13 cellular contexts compared by ENCODE assay signal in the genomic region with DNA sequence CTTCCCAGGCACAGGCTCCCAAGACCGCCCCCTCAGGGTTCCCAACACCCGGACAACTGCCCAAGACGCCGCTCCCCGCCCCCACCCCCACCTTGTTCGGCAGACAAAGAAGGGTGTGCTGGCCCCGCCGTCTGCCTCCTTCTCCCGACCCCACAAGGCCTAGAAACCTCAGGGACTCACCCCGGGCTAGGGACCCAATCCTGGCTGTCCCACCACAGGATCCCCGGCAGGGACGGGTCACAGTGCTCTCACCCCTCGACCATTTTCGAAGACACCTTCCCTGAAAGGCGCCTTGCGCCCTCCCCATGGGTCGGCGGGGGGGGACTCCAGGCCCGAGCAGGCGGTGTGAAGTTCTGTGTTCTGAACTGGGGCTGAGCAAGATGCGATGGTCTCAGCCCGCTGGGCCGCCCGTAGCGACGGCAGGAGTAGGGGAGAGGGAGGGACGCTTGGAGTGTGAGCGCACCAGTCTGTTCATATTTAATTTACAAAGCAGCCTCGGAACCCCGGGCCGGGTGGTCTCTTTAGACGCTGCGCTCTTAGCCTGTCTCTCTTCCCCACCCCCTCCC. TPM values are rescaled to one million over a fixed set of nuclear protein-coding genes. Genes with fewer than 3 reads are reported as not detected.
DNase-seq lines count a peak whose midpoint lies in the region; ATAC-seq and TF ChIP-seq lines count a peak whose summit lies in the region.
"Had no signal": no experiment of that assay in that cellular context is flagged by ENCODE, and none has a peak within 500 bp of the region (broad histone marks: within the 10 kb centered on the region; RNA-seq: fewer than 3 reads in every experiment).

No MANE protein-coding gene starts in this region.

- no peak for ATAC-seq in effector memory CD8-positive, alpha-beta T cell (replicated peaks)
- ATAC-seq in psoas muscle, result peak in 1 of 4 donors; percentile 9
- ATAC-seq in HG03354 (IDR thresholded peaks at IDR 0.05; ENCODE audit: poor library complexity, severe bottlenecking, unreplicated experiment), result no peak
- no peak for ATAC-seq in HG03460 (IDR thresholded peaks at IDR 0.05; ENCODE audit: unreplicated experiment)
- ATAC-seq: activated CD8-positive, alpha-beta T cell treated with anti-CD3 and anti-CD28 coated beads for 36 hours had no signal

- peak overlapping the region; percentile 16 for H3K27ac ChIP-seq in psoas muscle
- H3K27ac ChIP-seq: HL-60, SJCRH30 had no signal

- peak; percentile 34 for DNase-seq in NCI-H1092 treated with DMSO at 0.1 percent for 48 hours (lab: John Stamatoyannopoulos, UW)
- no peak for DNase-seq in NCI-H1092 (lab: John Stamatoyannopoulos, UW)
- peak; percentile 19 for DNase-seq in NCI-H1417 treated with DMSO at 0.1 percent for 48 hours (lab: John Stamatoyannopoulos, UW)
- DNase-seq in effector memory CD8-positive, alpha-beta T cell, result no peak
- DNase-seq in psoas muscle, result peak in 1 of 2 donors; percentile 19
- no peak for DNase-seq in NCI-H1694 treated with DMSO at 0.1 percent for 48 hours (lab: John Stamatoyannopoulos, UW)
- DNase-seq: 8988T, NCI-H2029, SJCRH30 had no signal

- intact Hi-C loops in psoas muscle (cut with DNase I), result loop anchor here in 1 of 2 donors (5.0 kb wide), 1 partner anchor 193 kb away; no protein-coding TSS in a partner anchor

- no peak overlapping the region for H3K27ac Mint-ChIP-seq in effector memory CD8-positive, alpha-beta T cell
- H3K27ac Mint-ChIP-seq: activated CD8-positive, alpha-beta T cell treated with anti-CD3 and anti-CD28 coated beads for 36 hours had no signal

- 7 to 18% (median 9%) methylated on average over 31 to 33 of the region's 33 CpGs for WGBS in psoas muscle, 3 donors

- peak overlapping the region; percentile 56 for H3K4me3 ChIP-seq in psoas muscle
- H3K4me3 ChIP-seq: SJCRH30 had no signal

- no peaks in the 10 kb centered on the region for H3K36me3 ChIP-seq in psoas muscle (ENCODE audit: insufficient read depth in 1 of 2, low read depth in 1 of 2)
- H3K36me3 ChIP-seq: SJCRH30 had no signal

- no peak for TF ChIP-seq CTCF in psoas muscle (IDR thresholded peaks at IDR 0.05)

- peaks cover 82 to 95% of the 10 kb centered on the region in 2 donors for H3K27me3 Mint-ChIP-seq in effector memory CD8-positive, alpha-beta T cell

- peak overlapping the region; percentile 36 for H3K4me3 Mint-ChIP-seq in effector memory CD8-positive, alpha-beta T cell
- H3K4me3 Mint-ChIP-seq: activated CD8-positive, alpha-beta T cell treated with anti-CD3 and anti-CD28 coated beads for 36 hours had no signal

- no peaks in the 10 kb centered on the region for H3K9me3 Mint-ChIP-seq in effector memory CD8-positive, alpha-beta T cell
- H3K9me3 Mint-ChIP-seq: activated CD8-positive, alpha-beta T cell treated with anti-CD3 and anti-CD28 coated beads for 36 hours had no signal

- peaks cover 0 to 85% (median 50%) of the 10 kb centered on the region in 3 donors for H3K27me3 ChIP-seq in psoas muscle (ENCODE audit: insufficient read depth in 3 of 3, low read length in 2 of 3)

- H3K36me3 Mint-ChIP-seq in effector memory CD8-positive, alpha-beta T cell (ENCODE audit: insufficient read depth), result peaks cover 8% of the 10 kb centered on the region

- H3K4me1 ChIP-seq in psoas muscle, result peaks cover 4% of the 10 kb centered on the region
- H3K4me1 ChIP-seq: SJCRH30 had no signal

- H3K4me1 Mint-ChIP-seq in effector memory CD8-positive, alpha-beta T cell (ENCODE audit: low read depth in 2 of 2), result peaks cover 0 to 12% of the 10 kb centered on the region in 2 donors

- no peaks in the 10 kb centered on the region for H3K9me3 ChIP-seq in psoas muscle
- H3K9me3 ChIP-seq: SJCRH30 had no signal

RNA-seq across cellular contexts. Expression of a gene that starts 1.5 kb away (rescaled TPM):
- total RNA-seq in psoas muscle, result 1 to 10 TPM; 1.1 to 2.2 (median 1.6) TPM
- polyA plus RNA-seq in psoas muscle, result 1 to 10 TPM; 1.2 to 1.7 (median 1.4) TPM
- total RNA-seq: activated CD8-positive, alpha-beta T cell treated with anti-CD3 and anti-CD28 coated beads for 36 hours; SJCRH30 had no signal

RNA-seq across cellular contexts. Expression of a gene that starts 44.6 kb away (rescaled TPM):
- 10 to 100 TPM in 2 of 4 donors, 1 to 10 TPM in 2; 2.6 to 18.0 (median 7.8) TPM for total RNA-seq in psoas muscle
- polyA plus RNA-seq in psoas muscle, result 1 to 10 TPM; 2.6 to 4.1 (median 4.1) TPM
- total RNA-seq: activated CD8-positive, alpha-beta T cell treated with anti-CD3 and anti-CD28 coated beads for 36 hours had no signal

RNA-seq across cellular contexts. Expression of a gene that starts 46.5 kb away (rescaled TPM):
- total RNA-seq in psoas muscle, result 1 to 10 TPM in 1 of 4 donors, under 1 TPM in 1, not detected in 2; 0.08 to 1.1 TPM
- under 1 TPM in 1 of 3 donors, not detected in 2; 0.16 TPM for polyA plus RNA-seq in psoas muscle
- total RNA-seq: activated CD8-positive, alpha-beta T cell treated with anti-CD3 and anti-CD28 coated beads for 36 hours; SJCRH30 had no signal

Comparison
In these comparisons a context has a peak if more than half of its experiments do, and no peak if none do; other contexts are left out.
1. DNase-seq: peak in NCI-H1092 treated with DMSO at 0.1 percent for 48 hours (single experiment) and NCI-H1417 treated with DMSO at 0.1 percent for 48 hours (single experiment); none in NCI-H1092 (single experiment), effector memory CD8-positive, alpha-beta T cell (0 of 3) and NCI-H1694 treated with DMSO at 0.1 percent for 48 hours (single experiment).